10 cellular contexts compared by ENCODE assay signal in genomic region chr4:124139044-124139443, GRCh38.
"Had no signal": no experiment of that assay in that cellular context is flagged by ENCODE, and none has a peak within 500 bp of the region (broad histone marks: within the 10 kb centered on the region; RNA-seq: fewer than 3 reads in every experiment).

No MANE protein-coding gene starts in this region.

- H3K36me3 ChIP-seq: HAP-1 had no signal

- H3K4me1 Mint-ChIP-seq: IgD-negative memory B cell had no signal

- H3K4me3 Mint-ChIP-seq: HFFc6, IgD-negative memory B cell had no signal

- H3K27ac Mint-ChIP-seq: HFFc6, IgD-negative memory B cell had no signal

- H3K9me3 Mint-ChIP-seq: HFFc6 had no signal

- H3K9me3 ChIP-seq: HAP-1 had no signal

- H3K4me1 ChIP-seq: HAP-1 had no signal

- H2AFZ ChIP-seq: GM23248 had no signal

- H3K36me3 Mint-ChIP-seq: IgD-negative memory B cell had no signal

- ATAC-seq: HCT116, K562 had no signal

- H3K4me3 ChIP-seq: GM23248, HAP-1, K562 had no signal

- H3K9ac ChIP-seq: GM23248 had no signal

- H3K27ac ChIP-seq: GM23248, HL-60 had no signal

- DNase-seq: GM23248, GOT3, H7, HFFc6, KG1 had no signal
